ENCODE assay signal across 1 cellular context in the genomic region with DNA sequence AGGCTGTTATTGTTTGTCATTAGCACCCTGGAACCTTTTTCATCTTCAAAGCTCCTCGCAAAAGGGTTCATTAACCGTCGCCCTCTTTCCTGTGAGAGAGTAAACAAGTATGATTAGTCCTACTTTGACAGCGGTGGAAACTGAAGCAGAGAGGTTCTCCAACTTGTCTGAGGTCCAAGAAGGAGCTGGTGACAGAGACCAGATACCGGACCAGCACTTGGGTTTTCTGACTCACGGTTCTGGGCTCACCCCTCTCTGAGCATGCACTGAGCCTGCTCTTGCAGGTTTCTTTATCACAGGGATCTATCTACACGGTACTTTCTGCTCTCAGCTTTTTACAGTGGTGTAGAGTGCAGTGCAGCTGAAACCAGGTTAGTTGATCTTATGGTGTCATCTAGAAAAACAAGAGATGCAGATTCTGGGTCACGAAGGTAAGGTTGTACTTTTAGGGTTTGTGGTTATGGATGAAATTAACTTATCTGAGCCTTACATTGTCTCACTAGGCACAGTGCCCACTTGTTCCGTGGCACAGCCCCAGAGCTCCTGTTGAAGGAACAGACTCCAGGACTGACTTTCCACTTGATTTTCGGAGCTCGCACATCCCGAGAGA.
TF ChIP-seq lines count a peak whose summit lies in the region.

No MANE protein-coding gene starts in this region.

TF ChIP-seq in GM12878, 131 proteins besides CTCF, POLR2A, EP300 and RAD21 (continued from another document and continues in another):
- TF ChIP-seq, protein P1, sequence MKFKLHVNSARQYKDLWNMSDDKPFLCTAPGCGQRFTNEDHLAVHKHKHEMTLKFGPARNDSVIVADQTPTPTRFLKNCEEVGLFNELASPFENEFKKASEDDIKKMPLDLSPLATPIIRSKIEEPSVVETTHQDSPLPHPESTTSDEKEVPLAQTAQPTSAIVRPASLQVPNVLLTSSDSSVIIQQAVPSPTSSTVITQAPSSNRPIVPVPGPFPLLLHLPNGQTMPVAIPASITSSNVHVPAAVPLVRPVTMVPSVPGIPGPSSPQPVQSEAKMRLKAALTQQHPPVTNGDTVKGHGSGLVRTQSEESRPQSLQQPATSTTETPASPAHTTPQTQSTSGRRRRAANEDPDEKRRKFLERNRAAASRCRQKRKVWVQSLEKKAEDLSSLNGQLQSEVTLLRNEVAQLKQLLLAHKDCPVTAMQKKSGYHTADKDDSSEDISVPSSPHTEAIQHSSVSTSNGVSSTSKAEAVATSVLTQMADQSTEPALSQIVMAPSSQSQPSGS (IDR thresholded peaks at IDR 0.05; ENCODE audit: low read length): 0 out of 2 replicates have a peak, but pooled peaks have one; percentile 48
- no peak for TF ChIP-seq CHD1 (IDR thresholded peaks at IDR 0.05; ENCODE audit: low read depth, low read length)
- no peak; the same call in 1 of the 2 replicates for TF ChIP-seq FOXM1 (IDR thresholded peaks at IDR 0.05; ENCODE audit: low read depth, low read length)
- TF ChIP-seq POLR2AphosphoS5 (IDR thresholded peaks at IDR 0.05; ENCODE audit: low read length): peak; percentile 68
- no peak for TF ChIP-seq KDM1A (IDR thresholded peaks at IDR 0.05; ENCODE audit: borderline replicate concordance)
- no peak for TF ChIP-seq MXI1 (IDR thresholded peaks at IDR 0.05; ENCODE audit: low read depth, low read length)
- TF ChIP-seq ASH2L (IDR thresholded peaks at IDR 0.05; ENCODE audit: borderline replicate concordance, low read depth): no peak
- 0 out of 2 replicates have a peak, but pooled peaks have one; percentile 32 for TF ChIP-seq MTA2 (IDR thresholded peaks at IDR 0.05; ENCODE audit: low read depth)
- TF ChIP-seq RELA (IDR thresholded peaks at IDR 0.05; ENCODE audit: borderline replicate concordance, partially characterized antibody): no peak
- no peak for TF ChIP-seq ZNF274 (IDR thresholded peaks at IDR 0.05; ENCODE audit: insufficient read depth, insufficient read length)
- TF ChIP-seq, protein P2, sequence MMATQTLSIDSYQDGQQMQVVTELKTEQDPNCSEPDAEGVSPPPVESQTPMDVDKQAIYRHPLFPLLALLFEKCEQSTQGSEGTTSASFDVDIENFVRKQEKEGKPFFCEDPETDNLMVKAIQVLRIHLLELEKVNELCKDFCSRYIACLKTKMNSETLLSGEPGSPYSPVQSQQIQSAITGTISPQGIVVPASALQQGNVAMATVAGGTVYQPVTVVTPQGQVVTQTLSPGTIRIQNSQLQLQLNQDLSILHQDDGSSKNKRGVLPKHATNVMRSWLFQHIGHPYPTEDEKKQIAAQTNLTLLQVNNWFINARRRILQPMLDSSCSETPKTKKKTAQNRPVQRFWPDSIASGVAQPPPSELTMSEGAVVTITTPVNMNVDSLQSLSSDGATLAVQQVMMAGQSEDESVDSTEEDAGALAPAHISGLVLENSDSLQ (IDR thresholded peaks at IDR 0.05): no peak
- no peak for TF ChIP-seq RFX5 (IDR thresholded peaks at IDR 0.05; ENCODE audit: low read depth, low read length)
- no peak for TF ChIP-seq SIN3A (IDR thresholded peaks at IDR 0.05; ENCODE audit: low read depth, low read length)
- TF ChIP-seq SRF (IDR thresholded peaks at IDR 0.05; ENCODE audit: low read depth in 2 of 2, low read length in 2 of 2): no peak
- TF ChIP-seq TCF3 (IDR thresholded peaks at IDR 0.05; ENCODE audit: borderline replicate concordance, insufficient read depth, low read depth, low read length): no peak
- TF ChIP-seq, protein P3, sequence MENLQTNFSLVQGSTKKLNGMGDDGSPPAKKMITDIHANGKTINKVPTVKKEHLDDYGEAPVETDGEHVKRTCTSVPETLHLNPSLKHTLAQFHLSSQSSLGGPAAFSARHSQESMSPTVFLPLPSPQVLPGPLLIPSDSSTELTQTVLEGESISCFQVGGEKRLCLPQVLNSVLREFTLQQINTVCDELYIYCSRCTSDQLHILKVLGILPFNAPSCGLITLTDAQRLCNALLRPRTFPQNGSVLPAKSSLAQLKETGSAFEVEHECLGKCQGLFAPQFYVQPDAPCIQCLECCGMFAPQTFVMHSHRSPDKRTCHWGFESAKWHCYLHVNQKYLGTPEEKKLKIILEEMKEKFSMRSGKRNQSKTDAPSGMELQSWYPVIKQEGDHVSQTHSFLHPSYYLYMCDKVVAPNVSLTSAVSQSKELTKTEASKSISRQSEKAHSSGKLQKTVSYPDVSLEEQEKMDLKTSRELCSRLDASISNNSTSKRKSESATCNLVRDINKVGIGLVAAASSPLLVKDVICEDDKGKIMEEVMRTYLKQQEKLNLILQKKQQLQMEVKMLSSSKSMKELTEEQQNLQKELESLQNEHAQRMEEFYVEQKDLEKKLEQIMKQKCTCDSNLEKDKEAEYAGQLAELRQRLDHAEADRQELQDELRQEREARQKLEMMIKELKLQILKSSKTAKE (IDR thresholded peaks at IDR 0.05; ENCODE audit: low read depth, poor library complexity, severe bottlenecking): no peak
- TF ChIP-seq, protein P4, sequence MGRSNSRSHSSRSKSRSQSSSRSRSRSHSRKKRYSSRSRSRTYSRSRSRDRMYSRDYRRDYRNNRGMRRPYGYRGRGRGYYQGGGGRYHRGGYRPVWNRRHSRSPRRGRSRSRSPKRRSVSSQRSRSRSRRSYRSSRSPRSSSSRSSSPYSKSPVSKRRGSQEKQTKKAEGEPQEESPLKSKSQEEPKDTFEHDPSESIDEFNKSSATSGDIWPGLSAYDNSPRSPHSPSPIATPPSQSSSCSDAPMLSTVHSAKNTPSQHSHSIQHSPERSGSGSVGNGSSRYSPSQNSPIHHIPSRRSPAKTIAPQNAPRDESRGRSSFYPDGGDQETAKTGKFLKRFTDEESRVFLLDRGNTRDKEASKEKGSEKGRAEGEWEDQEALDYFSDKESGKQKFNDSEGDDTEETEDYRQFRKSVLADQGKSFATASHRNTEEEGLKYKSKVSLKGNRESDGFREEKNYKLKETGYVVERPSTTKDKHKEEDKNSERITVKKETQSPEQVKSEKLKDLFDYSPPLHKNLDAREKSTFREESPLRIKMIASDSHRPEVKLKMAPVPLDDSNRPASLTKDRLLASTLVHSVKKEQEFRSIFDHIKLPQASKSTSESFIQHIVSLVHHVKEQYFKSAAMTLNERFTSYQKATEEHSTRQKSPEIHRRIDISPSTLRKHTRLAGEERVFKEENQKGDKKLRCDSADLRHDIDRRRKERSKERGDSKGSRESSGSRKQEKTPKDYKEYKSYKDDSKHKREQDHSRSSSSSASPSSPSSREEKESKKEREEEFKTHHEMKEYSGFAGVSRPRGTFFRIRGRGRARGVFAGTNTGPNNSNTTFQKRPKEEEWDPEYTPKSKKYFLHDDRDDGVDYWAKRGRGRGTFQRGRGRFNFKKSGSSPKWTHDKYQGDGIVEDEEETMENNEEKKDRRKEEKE (IDR thresholded peaks at IDR 0.05): no peak
- TF ChIP-seq, protein P5, sequence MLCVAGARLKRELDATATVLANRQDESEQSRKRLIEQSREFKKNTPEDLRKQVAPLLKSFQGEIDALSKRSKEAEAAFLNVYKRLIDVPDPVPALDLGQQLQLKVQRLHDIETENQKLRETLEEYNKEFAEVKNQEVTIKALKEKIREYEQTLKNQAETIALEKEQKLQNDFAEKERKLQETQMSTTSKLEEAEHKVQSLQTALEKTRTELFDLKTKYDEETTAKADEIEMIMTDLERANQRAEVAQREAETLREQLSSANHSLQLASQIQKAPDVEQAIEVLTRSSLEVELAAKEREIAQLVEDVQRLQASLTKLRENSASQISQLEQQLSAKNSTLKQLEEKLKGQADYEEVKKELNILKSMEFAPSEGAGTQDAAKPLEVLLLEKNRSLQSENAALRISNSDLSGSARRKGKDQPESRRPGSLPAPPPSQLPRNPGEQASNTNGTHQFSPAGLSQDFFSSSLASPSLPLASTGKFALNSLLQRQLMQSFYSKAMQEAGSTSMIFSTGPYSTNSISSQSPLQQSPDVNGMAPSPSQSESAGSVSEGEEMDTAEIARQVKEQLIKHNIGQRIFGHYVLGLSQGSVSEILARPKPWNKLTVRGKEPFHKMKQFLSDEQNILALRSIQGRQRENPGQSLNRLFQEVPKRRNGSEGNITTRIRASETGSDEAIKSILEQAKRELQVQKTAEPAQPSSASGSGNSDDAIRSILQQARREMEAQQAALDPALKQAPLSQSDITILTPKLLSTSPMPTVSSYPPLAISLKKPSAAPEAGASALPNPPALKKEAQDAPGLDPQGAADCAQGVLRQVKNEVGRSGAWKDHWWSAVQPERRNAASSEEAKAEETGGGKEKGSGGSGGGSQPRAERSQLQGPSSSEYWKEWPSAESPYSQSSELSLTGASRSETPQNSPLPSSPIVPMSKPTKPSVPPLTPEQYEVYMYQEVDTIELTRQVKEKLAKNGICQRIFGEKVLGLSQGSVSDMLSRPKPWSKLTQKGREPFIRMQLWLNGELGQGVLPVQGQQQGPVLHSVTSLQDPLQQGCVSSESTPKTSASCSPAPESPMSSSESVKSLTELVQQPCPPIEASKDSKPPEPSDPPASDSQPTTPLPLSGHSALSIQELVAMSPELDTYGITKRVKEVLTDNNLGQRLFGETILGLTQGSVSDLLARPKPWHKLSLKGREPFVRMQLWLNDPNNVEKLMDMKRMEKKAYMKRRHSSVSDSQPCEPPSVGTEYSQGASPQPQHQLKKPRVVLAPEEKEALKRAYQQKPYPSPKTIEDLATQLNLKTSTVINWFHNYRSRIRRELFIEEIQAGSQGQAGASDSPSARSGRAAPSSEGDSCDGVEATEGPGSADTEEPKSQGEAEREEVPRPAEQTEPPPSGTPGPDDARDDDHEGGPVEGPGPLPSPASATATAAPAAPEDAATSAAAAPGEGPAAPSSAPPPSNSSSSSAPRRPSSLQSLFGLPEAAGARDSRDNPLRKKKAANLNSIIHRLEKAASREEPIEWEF (IDR thresholded peaks at IDR 0.05; ENCODE audit: insufficient replicate concordance, low read depth, low read length): no peak
- TF ChIP-seq ZNF24 (IDR thresholded peaks at IDR 0.05): peak; percentile 7; the same call in 1 of the 2 replicates
- no peak for TF ChIP-seq TCF12 (IDR thresholded peaks at IDR 0.05; ENCODE audit: low read depth, low read length)
- TF ChIP-seq, protein P6, sequence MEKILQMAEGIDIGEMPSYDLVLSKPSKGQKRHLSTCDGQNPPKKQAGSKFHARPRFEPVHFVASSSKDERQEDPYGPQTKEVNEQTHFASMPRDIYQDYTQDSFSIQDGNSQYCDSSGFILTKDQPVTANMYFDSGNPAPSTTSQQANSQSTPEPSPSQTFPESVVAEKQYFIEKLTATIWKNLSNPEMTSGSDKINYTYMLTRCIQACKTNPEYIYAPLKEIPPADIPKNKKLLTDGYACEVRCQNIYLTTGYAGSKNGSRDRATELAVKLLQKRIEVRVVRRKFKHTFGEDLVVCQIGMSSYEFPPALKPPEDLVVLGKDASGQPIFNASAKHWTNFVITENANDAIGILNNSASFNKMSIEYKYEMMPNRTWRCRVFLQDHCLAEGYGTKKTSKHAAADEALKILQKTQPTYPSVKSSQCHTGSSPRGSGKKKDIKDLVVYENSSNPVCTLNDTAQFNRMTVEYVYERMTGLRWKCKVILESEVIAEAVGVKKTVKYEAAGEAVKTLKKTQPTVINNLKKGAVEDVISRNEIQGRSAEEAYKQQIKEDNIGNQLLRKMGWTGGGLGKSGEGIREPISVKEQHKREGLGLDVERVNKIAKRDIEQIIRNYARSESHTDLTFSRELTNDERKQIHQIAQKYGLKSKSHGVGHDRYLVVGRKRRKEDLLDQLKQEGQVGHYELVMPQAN (conservative IDR thresholded peaks at IDR 0.05): no peak; the same call in 1 of the 2 replicates
- no peak for TF ChIP-seq SREBF1 (IDR thresholded peaks at IDR 0.05; ENCODE audit: low read length)
- no peak for TF ChIP-seq FOS (IDR thresholded peaks at IDR 0.05; ENCODE audit: borderline replicate concordance, extremely low read depth, insufficient read length)
- no peak for TF ChIP-seq SPI1 (IDR thresholded peaks at IDR 0.05; ENCODE audit: borderline replicate concordance, insufficient read depth, low read depth, low read length)
- no peak for TF ChIP-seq TBL1XR1 (IDR thresholded peaks at IDR 0.05; ENCODE audit: low read depth, low read length)
- TF ChIP-seq, protein P7, sequence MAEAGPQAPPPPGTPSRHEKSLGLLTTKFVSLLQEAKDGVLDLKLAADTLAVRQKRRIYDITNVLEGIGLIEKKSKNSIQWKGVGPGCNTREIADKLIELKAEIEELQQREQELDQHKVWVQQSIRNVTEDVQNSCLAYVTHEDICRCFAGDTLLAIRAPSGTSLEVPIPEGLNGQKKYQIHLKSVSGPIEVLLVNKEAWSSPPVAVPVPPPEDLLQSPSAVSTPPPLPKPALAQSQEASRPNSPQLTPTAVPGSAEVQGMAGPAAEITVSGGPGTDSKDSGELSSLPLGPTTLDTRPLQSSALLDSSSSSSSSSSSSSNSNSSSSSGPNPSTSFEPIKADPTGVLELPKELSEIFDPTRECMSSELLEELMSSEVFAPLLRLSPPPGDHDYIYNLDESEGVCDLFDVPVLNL (IDR thresholded peaks at IDR 0.05; ENCODE audit: low read depth, low read length): no peak
- no peak for TF ChIP-seq ZZZ3 (IDR thresholded peaks at IDR 0.05; ENCODE audit: control insufficient read depth, insufficient read length, low read depth)
- TF ChIP-seq, protein P8, sequence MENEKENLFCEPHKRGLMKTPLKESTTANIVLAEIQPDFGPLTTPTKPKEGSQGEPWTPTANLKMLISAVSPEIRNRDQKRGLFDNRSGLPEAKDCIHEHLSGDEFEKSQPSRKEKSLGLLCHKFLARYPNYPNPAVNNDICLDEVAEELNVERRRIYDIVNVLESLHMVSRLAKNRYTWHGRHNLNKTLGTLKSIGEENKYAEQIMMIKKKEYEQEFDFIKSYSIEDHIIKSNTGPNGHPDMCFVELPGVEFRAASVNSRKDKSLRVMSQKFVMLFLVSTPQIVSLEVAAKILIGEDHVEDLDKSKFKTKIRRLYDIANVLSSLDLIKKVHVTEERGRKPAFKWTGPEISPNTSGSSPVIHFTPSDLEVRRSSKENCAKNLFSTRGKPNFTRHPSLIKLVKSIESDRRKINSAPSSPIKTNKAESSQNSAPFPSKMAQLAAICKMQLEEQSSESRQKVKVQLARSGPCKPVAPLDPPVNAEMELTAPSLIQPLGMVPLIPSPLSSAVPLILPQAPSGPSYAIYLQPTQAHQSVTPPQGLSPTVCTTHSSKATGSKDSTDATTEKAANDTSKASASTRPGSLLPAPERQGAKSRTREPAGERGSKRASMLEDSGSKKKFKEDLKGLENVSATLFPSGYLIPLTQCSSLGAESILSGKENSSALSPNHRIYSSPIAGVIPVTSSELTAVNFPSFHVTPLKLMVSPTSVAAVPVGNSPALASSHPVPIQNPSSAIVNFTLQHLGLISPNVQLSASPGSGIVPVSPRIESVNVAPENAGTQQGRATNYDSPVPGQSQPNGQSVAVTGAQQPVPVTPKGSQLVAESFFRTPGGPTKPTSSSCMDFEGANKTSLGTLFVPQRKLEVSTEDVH (IDR thresholded peaks at IDR 0.05; ENCODE audit: low read depth, partially characterized antibody): no peak
- TF ChIP-seq POLR2AphosphoS2 (IDR thresholded peaks at IDR 0.05; ENCODE audit: low read depth, low read length): no peak
- TF ChIP-seq, protein P9, sequence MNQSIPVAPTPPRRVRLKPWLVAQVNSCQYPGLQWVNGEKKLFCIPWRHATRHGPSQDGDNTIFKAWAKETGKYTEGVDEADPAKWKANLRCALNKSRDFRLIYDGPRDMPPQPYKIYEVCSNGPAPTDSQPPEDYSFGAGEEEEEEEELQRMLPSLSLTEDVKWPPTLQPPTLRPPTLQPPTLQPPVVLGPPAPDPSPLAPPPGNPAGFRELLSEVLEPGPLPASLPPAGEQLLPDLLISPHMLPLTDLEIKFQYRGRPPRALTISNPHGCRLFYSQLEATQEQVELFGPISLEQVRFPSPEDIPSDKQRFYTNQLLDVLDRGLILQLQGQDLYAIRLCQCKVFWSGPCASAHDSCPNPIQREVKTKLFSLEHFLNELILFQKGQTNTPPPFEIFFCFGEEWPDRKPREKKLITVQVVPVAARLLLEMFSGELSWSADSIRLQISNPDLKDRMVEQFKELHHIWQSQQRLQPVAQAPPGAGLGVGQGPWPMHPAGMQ (IDR thresholded peaks at IDR 0.05; ENCODE audit: borderline replicate concordance): no peak
- peak; percentile 57; the same call in 1 of the 2 replicates for TF ChIP-seq CBFB (IDR thresholded peaks at IDR 0.05; ENCODE audit: low read depth)
- no peak for TF ChIP-seq YY1 (IDR thresholded peaks at IDR 0.05; ENCODE audit: low read depth, low read length)
- 0 out of 4 replicates have a peak, but pooled peaks of 1 of the 2 experiments have one; percentile 8 for TF ChIP-seq BHLHE40 (IDR thresholded peaks at IDR 0.05; ENCODE audit: borderline replicate concordance in 1 of 2, low read depth in 2 of 2, low read length in 1 of 2)
